ENCODE assay signal across 16 cellular contexts in genomic region chr2:218448934-218449333, GRCh38. TPM values are rescaled to one million over a fixed set of nuclear protein-coding genes. Genes with fewer than 3 reads are reported as not detected.
DNase-seq lines count a peak whose midpoint lies in the region; ATAC-seq and TF ChIP-seq lines count a peak whose summit lies in the region.
"Had no signal": no experiment of that assay in that cellular context is flagged by ENCODE, and none has a peak within 500 bp of the region (broad histone marks: within the 10 kb centered on the region; RNA-seq: fewer than 3 reads in every experiment).

No MANE protein-coding gene starts in this region.

- DNase-seq in AG08395 (ENCODE audit: low spot score) (peak; percentile 36), HCEC 1CT (peak; percentile 53), RWPE2 (ENCODE audit: low spot score) (no peak), glomerular endothelial cell (ENCODE audit: extremely low read depth, low read depth, low spot score) (peak; percentile 10), right cardiac atrium (no peak), tibial nerve (ENCODE audit: low spot score in 2 of 2) (no peak)
- DNase-seq in activated effector memory CD4-positive, alpha-beta T cell treated with anti-CD3 and anti-CD28 coated beads, Interleukin-2, amount 50 U/mL, for 16 hours, result no peak
- DNase-seq: activated T-cell treated with anti-CD3 and anti-CD28 coated beads, Interleukin-2, amount 50 U/mL, for 24 hours; brain microvascular endothelial cell; CD4-positive, alpha-beta T cell; NCI-H1436 treated with DMSO at 0.1 percent for 48 hours; OCI-M1 had no signal

- H3K4me3 ChIP-seq in RWPE2 (ENCODE audit: severe bottlenecking) (no peak overlapping the region), right cardiac atrium (ENCODE audit: low read length) (no peak overlapping the region), tibial nerve (no peak overlapping the region)
- H3K4me3 ChIP-seq: suprapubic skin had no signal

- intact Hi-C loops in right cardiac atrium (cut with DNase I), result no loop called here

- no peak for TF ChIP-seq EP300 in tibial nerve (IDR thresholded peaks at IDR 0.05)

- 56% methylated on average over 3 of the region's 3 CpGs for WGBS in right cardiac atrium
- WGBS in tibial nerve, 2 donors, result 48 to 51% methylated on average over 3 of the region's 3 CpGs

- H3K27me3 ChIP-seq in RWPE2 (ENCODE audit: insufficient read depth, poor library complexity, severe bottlenecking), result no peaks in the 10 kb centered on the region
- no peaks in the 10 kb centered on the region for H3K27me3 ChIP-seq in right cardiac atrium (ENCODE audit: control insufficient read depth, insufficient read depth)
- no peaks in the 10 kb centered on the region for H3K27me3 ChIP-seq in tibial nerve
- H3K27me3 ChIP-seq: brain microvascular endothelial cell, suprapubic skin had no signal

- ATAC-seq in RWPE2 (ENCODE audit: low read depth), result peak; percentile 89
- no peak for ATAC-seq in right cardiac atrium
- no peak for ATAC-seq in HG03571 (IDR thresholded peaks at IDR 0.05; ENCODE audit: unreplicated experiment)
- ATAC-seq: left lobe of liver had no signal

- H3K27ac ChIP-seq in RWPE2 (ENCODE audit: poor library complexity, severe bottlenecking) (no peak overlapping the region), right cardiac atrium (ENCODE audit: low read length) (no peak overlapping the region), tibial nerve (no peak overlapping the region)
- H3K27ac ChIP-seq: brain microvascular endothelial cell, suprapubic skin had no signal

- H3K36me3 ChIP-seq in RWPE2 (ENCODE audit: low read depth), result peaks cover 42% of the 10 kb centered on the region
- H3K36me3 ChIP-seq in tibial nerve, result peaks cover 0 to 77% (median 0%) of the 10 kb centered on the region in 3 donors
- H3K36me3 ChIP-seq: brain microvascular endothelial cell had no signal

- H3K9me3 ChIP-seq in RWPE2 (ENCODE audit: severe bottlenecking) (no peaks in the 10 kb centered on the region), right cardiac atrium (ENCODE audit: control insufficient read depth, low read length) (no peaks in the 10 kb centered on the region), tibial nerve (no peaks in the 10 kb centered on the region)
- H3K9me3 ChIP-seq: suprapubic skin had no signal

- H3K4me1 ChIP-seq in RWPE2 (ENCODE audit: insufficient read depth, poor library complexity, severe bottlenecking) (peaks cover 2% of the 10 kb centered on the region), right cardiac atrium (ENCODE audit: control insufficient read depth, insufficient read depth, low read length) (no peaks in the 10 kb centered on the region), tibial nerve (no peaks in the 10 kb centered on the region)

- no peak for TF ChIP-seq POLR2A in tibial nerve (IDR thresholded peaks at IDR 0.05)

- TF ChIP-seq CTCF in RWPE2 (IDR thresholded peaks at IDR 0.05; ENCODE audit: poor library complexity, severe bottlenecking) (no peak), tibial nerve (IDR thresholded peaks at IDR 0.05) (no peak)

RNA-seq across cellular contexts. Expression of gene VIL1, which starts 30.0 kb away (rescaled TPM):
- not detected in 2 replicates for total RNA-seq in glomerular endothelial cell
- not detected for total RNA-seq in right cardiac atrium
- 0.11 TPM for polyA plus RNA-seq in right cardiac atrium
- not detected for total RNA-seq in tibial nerve
- total RNA-seq: osteocyte had no signal

RNA-seq across cellular contexts. Expression of gene CTDSP1, which starts 49.3 kb away (rescaled TPM):
- total RNA-seq in glomerular endothelial cell, result 58.7 and 72.6 TPM in 2 replicates
- total RNA-seq in right cardiac atrium, result 100 to 1,000 TPM in 3 of 4 donors, 10 to 100 TPM in 1; 99.9 to 118 (median 116) TPM
- polyA plus RNA-seq in right cardiac atrium, result 85.9 TPM
- total RNA-seq in tibial nerve, result 100 to 1,000 TPM; 122 to 164 (median 140) TPM

Comparison
In these comparisons a context has a peak if more than half of its experiments do, and no peak if none do; other contexts are left out.
1. DNase-seq: peak in AG08395 (single experiment), HCEC 1CT (single experiment) and glomerular endothelial cell (single experiment); none in RWPE2 (single experiment), activated effector memory CD4-positive, alpha-beta T cell treated with anti-CD3 and anti-CD28 coated beads, Interleukin-2, amount 50 U/mL, for 16 hours (single experiment), right cardiac atrium (0 of 3) and tibial nerve (0 of 2).